Comparison of ENCODE assay signal across 1 cellular context in the genomic region with DNA sequence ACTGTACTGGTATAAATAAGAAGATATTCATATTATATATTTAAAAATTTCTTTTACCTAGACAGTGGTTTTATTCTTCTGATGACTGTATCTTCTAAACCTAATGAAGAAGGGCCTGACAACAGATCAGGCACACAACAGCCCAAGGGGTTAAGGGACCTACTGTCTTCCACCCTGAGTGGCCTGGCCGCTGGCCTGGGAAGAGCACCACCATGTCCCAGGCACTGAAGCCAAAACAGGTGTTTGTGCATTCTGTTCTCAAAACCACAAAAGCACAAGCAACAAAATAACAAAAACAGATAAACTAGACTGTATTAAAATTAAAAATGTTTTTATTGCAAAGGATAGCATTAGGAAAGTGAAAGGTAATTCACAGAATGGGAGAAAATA.
A peak's percentile ranks its signal among the peaks of the same experiment; 100 is the strongest.
TF ChIP-seq lines count a peak whose summit lies in the region.

No MANE protein-coding gene starts in this region.

TF ChIP-seq in HepG2, 621 proteins besides CTCF, POLR2A, EP300 and RAD21:
- no peak for TF ChIP-seq ZFYVE20 (CRISPR knock-in tag; IDR thresholded peaks at IDR 0.05; ENCODE audit: borderline replicate concordance, low read depth)
- no peak for TF ChIP-seq ZNF614 (CRISPR knock-in tag; IDR thresholded peaks at IDR 0.05; ENCODE audit: borderline replicate concordance)
- peak; percentile 26 for TF ChIP-seq RBM22 (optimal IDR thresholded peaks at IDR 0.05; ENCODE audit: low read length)
